In genomic region chr1:44021156-44021555, GRCh38 we compare ENCODE assay signal across 29 cellular contexts. TPM values are rescaled to one million over a fixed set of nuclear protein-coding genes. Genes with fewer than 3 reads are reported as not detected.
"Had no signal": no experiment of that assay in that cellular context is flagged by ENCODE, and none has a peak within 500 bp of the region (broad histone marks: within the 10 kb centered on the region; RNA-seq: fewer than 3 reads in every experiment).

No MANE protein-coding gene starts in this region.

- FAIRE-seq: endometrium, TTC549 had no signal

- H3K4me3 ChIP-seq: breast epithelium, hepatocyte, right lobe of liver, smooth muscle cell, stomach, thoracic aorta, upper lobe of left lung had no signal

- H3K9ac ChIP-seq: parathyroid adenoma, SK-N-SH had no signal

- H3K4me1 Mint-ChIP-seq: activated CD4-positive, alpha-beta T cell treated with anti-CD3 and anti-CD28 coated beads for 36 hours; activated naive CD8-positive, alpha-beta T cell treated with anti-CD3 and anti-CD28 coated beads for 36 hours; immature natural killer cell; nephron had no signal

- H3K36me3 ChIP-seq: breast epithelium, right lobe of liver, thoracic aorta had no signal

- H3K27ac ChIP-seq: foreskin keratinocyte, hepatocyte, parathyroid adenoma, right lobe of liver, stomach, thoracic aorta had no signal

- H3K9me3 Mint-ChIP-seq: activated B cell treated with CpG ODN at 0.5 μM for 24 hours; activated naive CD8-positive, alpha-beta T cell treated with anti-CD3 and anti-CD28 coated beads for 36 hours; activated T-cell treated with anti-CD3 and anti-CD28 coated beads, Interleukin-2, amount 50 U/mL, for 4 hours; immature natural killer cell; memory B cell; nephron; stimulated activated memory B cell treated with anti-CD40 and anti-IgM and Interleukin-4, amounts not matched to agents 10 μg/mL and 1 μg/mL and 100 μg/mL, for 72 hours; T-helper 2 cell treated with Interferon-gamma antibody and Interleukin-4, amounts not matched to agents 5 μg/mL and 100 μg/mL, for 36 hours had no signal

- DNase-seq: activated B cell treated with CpG ODN at 0.5 μM for 24 hours; activated CD4-positive, alpha-beta T cell treated with anti-CD3 and anti-CD28 coated beads for 36 hours; activated CD4-positive, alpha-beta T cell treated with anti-CD3 and anti-CD28 coated beads, Interleukin-2, amount 50 U/mL, for 4 hours; activated CD8-positive, alpha-beta memory T cell treated with anti-CD3 and anti-CD28 coated beads for 24 hours; activated CD8-positive, alpha-beta memory T cell treated with anti-CD3 and anti-CD28 coated beads, Interleukin-2, amount 50 U/mL, for 48 hours; activated naive CD4-positive, alpha-beta T cell treated with Interleukin-2 at 50 U/mL for 16 hours; activated naive CD8-positive, alpha-beta T cell treated with anti-CD3 and anti-CD28 coated beads for 36 hours; activated T-cell treated with anti-CD3 and anti-CD28 coated beads, Interleukin-2, amount 50 U/mL, for 4 hours; cerebellar nuclear complex; cortex of kidney; foreskin keratinocyte; glutamatergic neuron; immature natural killer cell; right lobe of liver; SK-N-SH; stimulated activated CD4-positive, alpha-beta T cell treated with anti-CD3 and anti-CD28 coated beads, Interleukin-15, amount 100 ng/mL, for 24 hours; stomach; upper lobe of left lung had no signal

- H3K27me3 ChIP-seq: breast epithelium, foreskin keratinocyte, hepatocyte, right lobe of liver, stomach, upper lobe of left lung had no signal

- H3K27me3 Mint-ChIP-seq: activated B cell treated with CpG ODN at 0.5 μM for 24 hours; activated CD4-positive, alpha-beta T cell treated with anti-CD3 and anti-CD28 coated beads for 36 hours; activated naive CD8-positive, alpha-beta T cell treated with anti-CD3 and anti-CD28 coated beads for 36 hours; memory B cell; stimulated activated memory B cell treated with anti-CD40 and anti-IgM and Interleukin-4, amounts not matched to agents 10 μg/mL and 1 μg/mL and 100 μg/mL, for 72 hours had no signal

- H3K9me3 ChIP-seq: breast epithelium, right lobe of liver, SK-N-SH, stomach, thoracic aorta, upper lobe of left lung had no signal

- H3K4me3 Mint-ChIP-seq: activated B cell treated with CpG ODN at 0.5 μM for 24 hours; activated CD4-positive, alpha-beta T cell treated with anti-CD3 and anti-CD28 coated beads for 36 hours; activated naive CD8-positive, alpha-beta T cell treated with anti-CD3 and anti-CD28 coated beads for 36 hours; activated T-cell treated with anti-CD3 and anti-CD28 coated beads, Interleukin-2, amount 50 U/mL, for 4 hours; immature natural killer cell; memory B cell; nephron; stimulated activated memory B cell treated with anti-CD40 and anti-IgM and Interleukin-4, amounts not matched to agents 10 μg/mL and 1 μg/mL and 100 μg/mL, for 72 hours; T-helper 2 cell treated with Interferon-gamma antibody and Interleukin-4, amounts not matched to agents 5 μg/mL and 100 μg/mL, for 36 hours had no signal

- H3K4me1 ChIP-seq: breast epithelium, foreskin keratinocyte, parathyroid adenoma, right lobe of liver had no signal

- H3K27ac Mint-ChIP-seq: activated B cell treated with CpG ODN at 0.5 μM for 24 hours; activated CD4-positive, alpha-beta T cell treated with anti-CD3 and anti-CD28 coated beads for 36 hours; activated naive CD8-positive, alpha-beta T cell treated with anti-CD3 and anti-CD28 coated beads for 36 hours; immature natural killer cell; memory B cell; nephron; stimulated activated memory B cell treated with anti-CD40 and anti-IgM and Interleukin-4, amounts not matched to agents 10 μg/mL and 1 μg/mL and 100 μg/mL, for 72 hours; T-helper 2 cell treated with Interferon-gamma antibody and Interleukin-4, amounts not matched to agents 5 μg/mL and 100 μg/mL, for 36 hours had no signal

- H3K36me3 Mint-ChIP-seq: immature natural killer cell; memory B cell; stimulated activated memory B cell treated with anti-CD40 and anti-IgM and Interleukin-4, amounts not matched to agents 10 μg/mL and 1 μg/mL and 100 μg/mL, for 72 hours had no signal

- ATAC-seq: activated CD4-positive, alpha-beta T cell treated with anti-CD3 and anti-CD28 coated beads for 36 hours; activated T-cell treated with anti-CD3 and anti-CD28 coated beads, Interleukin-2, amount 50 U/mL, for 4 hours; foreskin keratinocyte; right lobe of liver; stimulated activated memory B cell treated with anti-CD40 and anti-IgM and Interleukin-4, amounts not matched to agents 10 μg/mL and 1 μg/mL and 100 μg/mL, for 72 hours had no signal

RNA-seq across cellular contexts. Expression of gene SLC6A9, which starts 10.1 kb away (rescaled TPM):
- polyA plus RNA-seq: immature natural killer cell had no signal
